ENCODE assay signal across 14 cellular contexts in genomic region chr5:116778015-116778414, GRCh38.
DNase-seq lines count a peak whose midpoint lies in the region; ATAC-seq and TF ChIP-seq lines count a peak whose summit lies in the region.
"Had no signal": no experiment of that assay in that cellular context is flagged by ENCODE, and none has a peak within 500 bp of the region (broad histone marks: within the 10 kb centered on the region; RNA-seq: fewer than 3 reads in every experiment).

No MANE protein-coding gene starts in this region.

- H3K27ac ChIP-seq in substantia nigra (ENCODE audit: low read depth, low read length, poor library complexity, severe bottlenecking) (no peak overlapping the region), osteoblast (ENCODE audit: low read depth, low read length) (no peak overlapping the region)
- H3K27ac ChIP-seq: adrenal gland, Peyer's patch had no signal

- no peaks in the 10 kb centered on the region for H3K4me1 ChIP-seq in osteoblast (ENCODE audit: insufficient read depth, low read length)
- H3K4me1 ChIP-seq: adrenal gland, Peyer's patch had no signal

- CTCF ChIA-PET in activated CD8-positive, alpha-beta T cell treated with anti-CD3 and anti-CD28 coated beads, Interleukin-2, amount 10 ng/mL, durations not matched to agents 7 days and 5 days (lab: Charles Lee): no interaction called here

- POLR2A ChIA-PET in activated CD8-positive, alpha-beta T cell treated with anti-CD3 and anti-CD28 coated beads, Interleukin-2, amount 10 ng/mL, durations not matched to agents 7 days and 5 days (lab: Charles Lee): no interaction called here

- H4K20me1 ChIP-seq in osteoblast (ENCODE audit: insufficient read depth, low read length): no peaks in the 10 kb centered on the region

- TF ChIP-seq CTCF in osteoblast (IDR thresholded peaks at IDR 0.05; ENCODE audit: extremely low read depth, low read depth, low read length): no peak

- peaks cover 0 to 8% (median 4%) of the 10 kb centered on the region in 6 donors for H3K9me3 Mint-ChIP-seq in immature natural killer cell
- H3K9me3 Mint-ChIP-seq in activated CD8-positive, alpha-beta T cell treated with anti-CD3 and anti-CD28 coated beads, Interleukin-2, amount 10 ng/mL, durations not matched to agents 7 days and 5 days (ENCODE audit: insufficient read depth): no peaks in the 10 kb centered on the region
- H3K9me3 Mint-ChIP-seq: memory B cell had no signal

- H3K27ac Mint-ChIP-seq in immature natural killer cell: no peak overlapping the region
- H3K27ac Mint-ChIP-seq in activated CD8-positive, alpha-beta T cell treated with anti-CD3 and anti-CD28 coated beads, Interleukin-2, amount 10 ng/mL, durations not matched to agents 7 days and 5 days: no peak overlapping the region
- H3K27ac Mint-ChIP-seq: memory B cell had no signal

- H3K9me3 ChIP-seq in osteoblast (ENCODE audit: low read depth, low read length): no peaks in the 10 kb centered on the region
- H3K9me3 ChIP-seq: adrenal gland, Peyer's patch had no signal

- no peaks in the 10 kb centered on the region for H3K27me3 ChIP-seq in osteoblast (ENCODE audit: insufficient read depth, low read length)
- H3K27me3 ChIP-seq: adrenal gland, Peyer's patch had no signal

- H3K4me3 Mint-ChIP-seq in immature natural killer cell: no peak overlapping the region
- no peak overlapping the region for H3K4me3 Mint-ChIP-seq in activated CD8-positive, alpha-beta T cell treated with anti-CD3 and anti-CD28 coated beads, Interleukin-2, amount 10 ng/mL, durations not matched to agents 7 days and 5 days
- H3K4me3 Mint-ChIP-seq: memory B cell had no signal

- DNase-seq in NCI-H2227 treated with DMSO at 0.1 percent for 48 hours (lab: John Stamatoyannopoulos, UW): peak; percentile 9
- DNase-seq in iPS-NIHi7 (ENCODE audit: extremely low spot score): peak; percentile 45
- peak in 39 of 49 donors; percentile 0 to 61 (median 20) for DNase-seq in substantia nigra (lab: John Stamatoyannopoulos, UW)
- DNase-seq in osteoblast (ENCODE audit: insufficient read length, low spot score, missing footprints): no peak
- DNase-seq in immature natural killer cell: no peak
- no peak for DNase-seq in activated CD8-positive, alpha-beta T cell treated with anti-CD3 and anti-CD28 coated beads, Interleukin-2, amount 10 ng/mL, durations not matched to agents 7 days and 5 days
- DNase-seq in GM19238 (ENCODE audit: insufficient read length, low spot score): no peak
- DNase-seq: activated CD4-positive, alpha-beta T cell treated with anti-CD3 and anti-CD28 coated beads for 4 hours; DMS 273 treated with DMSO at 0.1 percent for 48 hours; Peyer's patch; stimulated activated naive CD4-positive, alpha-beta T cell had no signal

- H3K36me3 Mint-ChIP-seq in immature natural killer cell: no peaks in the 10 kb centered on the region
- H3K36me3 Mint-ChIP-seq in activated CD8-positive, alpha-beta T cell treated with anti-CD3 and anti-CD28 coated beads, Interleukin-2, amount 10 ng/mL, durations not matched to agents 7 days and 5 days (ENCODE audit: low read depth): no peaks in the 10 kb centered on the region
- H3K36me3 Mint-ChIP-seq: memory B cell had no signal

- peaks cover 1 to 5% (median 2%) of the 10 kb centered on the region in 3 donors for H3K27me3 Mint-ChIP-seq in immature natural killer cell (ENCODE audit: low read depth in 3 of 3)
- no peaks in the 10 kb centered on the region for H3K27me3 Mint-ChIP-seq in activated CD8-positive, alpha-beta T cell treated with anti-CD3 and anti-CD28 coated beads, Interleukin-2, amount 10 ng/mL, durations not matched to agents 7 days and 5 days (ENCODE audit: low read depth)
- H3K27me3 Mint-ChIP-seq: memory B cell had no signal

- no peaks in the 10 kb centered on the region for H3K79me2 ChIP-seq in osteoblast (ENCODE audit: insufficient read depth, low read length)

- no peaks in the 10 kb centered on the region for H3K4me1 Mint-ChIP-seq in immature natural killer cell
- no peaks in the 10 kb centered on the region for H3K4me1 Mint-ChIP-seq in activated CD8-positive, alpha-beta T cell treated with anti-CD3 and anti-CD28 coated beads, Interleukin-2, amount 10 ng/mL, durations not matched to agents 7 days and 5 days (ENCODE audit: low read depth)
- H3K4me1 Mint-ChIP-seq: memory B cell had no signal

- H3K4me3 ChIP-seq in osteoblast (ENCODE audit: insufficient read depth, low read length): no peak overlapping the region
- H3K4me3 ChIP-seq: adrenal gland, Peyer's patch had no signal

- H3K36me3 ChIP-seq in osteoblast (ENCODE audit: insufficient read depth, low read length): no peaks in the 10 kb centered on the region
- H3K36me3 ChIP-seq: adrenal gland, Peyer's patch had no signal

- peak; percentile 82 for ATAC-seq in GM21825 (IDR thresholded peaks at IDR 0.05; ENCODE audit: unreplicated experiment)
- no peak for ATAC-seq in activated CD8-positive, alpha-beta T cell treated with anti-CD3 and anti-CD28 coated beads, Interleukin-2, amount 10 ng/mL, durations not matched to agents 7 days and 5 days

- no peak overlapping the region for H2AFZ ChIP-seq in osteoblast (ENCODE audit: low read length)

- H3K4me2 ChIP-seq in osteoblast (ENCODE audit: insufficient read depth, low read length): no peak overlapping the region

Comparison
In these comparisons a context has a peak if more than half of its experiments do, and no peak if none do; other contexts are left out.
1. DNase-seq: peak in NCI-H2227 treated with DMSO at 0.1 percent for 48 hours (single experiment), iPS-NIHi7 (single experiment) and substantia nigra (39 of 49); none in osteoblast (single experiment), immature natural killer cell (0 of 3), activated CD8-positive, alpha-beta T cell treated with anti-CD3 and anti-CD28 coated beads, Interleukin-2, amount 10 ng/mL, durations not matched to agents 7 days and 5 days (single experiment) and GM19238 (single experiment).